In the genomic region with DNA sequence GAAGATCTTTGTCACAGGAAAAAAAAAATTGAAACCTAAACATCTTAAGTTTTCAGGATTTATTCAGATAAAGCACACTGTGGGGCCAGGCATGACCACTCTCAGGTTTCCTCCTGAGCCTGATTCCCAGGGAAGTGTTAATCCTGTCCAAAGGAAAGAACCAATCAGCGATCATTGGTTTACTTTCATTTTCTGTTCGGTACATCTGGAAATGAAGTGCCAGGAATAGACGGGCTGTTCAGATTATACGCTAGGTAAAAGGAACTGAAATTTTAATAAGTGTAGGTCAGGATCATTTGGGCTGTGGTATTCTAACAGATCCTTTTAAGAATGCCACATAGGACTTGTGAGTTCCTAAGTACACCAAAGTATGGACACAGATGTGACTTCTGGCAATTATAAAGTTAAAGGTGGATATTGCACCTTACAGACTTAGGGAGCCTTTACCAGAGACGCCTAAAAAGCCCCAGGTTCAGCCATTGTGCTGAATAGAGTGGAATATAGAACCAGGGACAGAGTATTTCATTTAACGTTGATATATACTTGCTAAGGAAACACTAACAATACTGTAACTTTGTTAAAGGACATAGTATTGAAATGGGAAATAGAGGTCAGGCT, we compare ENCODE assay signal across 8 cellular contexts. TPM values are rescaled to one million over a fixed set of nuclear protein-coding genes. Genes with fewer than 3 reads are reported as not detected.
DNase-seq lines count a peak whose midpoint lies in the region; ATAC-seq and TF ChIP-seq lines count a peak whose summit lies in the region.

No MANE protein-coding gene starts in this region.

- H3K4me3 ChIP-seq in ascending aorta (peak overlapping the region; percentile 43 to 58), kidney epithelial cell (ENCODE audit: low read depth, low read length) (peak overlapping the region; percentile 0), thoracic aorta (peak overlapping the region; percentile 70), endodermal cell (ENCODE audit: low read length) (no peak overlapping the region)

- H3K27me3 ChIP-seq in ascending aorta (no peaks in the 10 kb centered on the region), kidney epithelial cell (ENCODE audit: control insufficient read depth, insufficient read depth, low read length) (no peaks in the 10 kb centered on the region), thoracic aorta (replicated peaks; ENCODE audit: insufficient read depth) (no peaks in the 10 kb centered on the region), endodermal cell (ENCODE audit: control insufficient read depth, insufficient read depth, low read length, poor library complexity, severe bottlenecking) (no peaks in the 10 kb centered on the region)

- H3K9me3 ChIP-seq in ascending aorta (no peaks in the 10 kb centered on the region), thoracic aorta (no peaks in the 10 kb centered on the region), endodermal cell (ENCODE audit: control insufficient read depth, low read length) (no peaks in the 10 kb centered on the region)

- TF ChIP-seq CTCF in ascending aorta (IDR thresholded peaks at IDR 0.05) (no peak), kidney epithelial cell (IDR thresholded peaks at IDR 0.05; ENCODE audit: insufficient read depth, low read length, poor library complexity, severe bottlenecking) (no peak), thoracic aorta (IDR thresholded peaks at IDR 0.05) (no peak), endodermal cell (conservative IDR thresholded peaks at IDR 0.05) (no peak)

- H3K36me3 ChIP-seq in ascending aorta (no peaks in the 10 kb centered on the region), kidney epithelial cell (ENCODE audit: control insufficient read depth, insufficient read depth, low read length) (no peaks in the 10 kb centered on the region), thoracic aorta (no peaks in the 10 kb centered on the region), endodermal cell (ENCODE audit: control insufficient read depth, insufficient read depth, low read length) (peaks cover 6% of the 10 kb centered on the region)

- H3K27ac ChIP-seq in ascending aorta (peak overlapping the region; percentile 73 to 76), thoracic aorta (peak overlapping the region; percentile 59 to 75), endodermal cell (ENCODE audit: low read depth, low read length) (no peak overlapping the region)

- peak overlapping the region; percentile 83 for H3K27ac Mint-ChIP-seq in activated naive CD4-positive, alpha-beta T cell treated with anti-CD3 and anti-CD28 coated beads for 36 hours
- H3K27ac Mint-ChIP-seq in endodermal cell = no peak overlapping the region

- H3K27me3 Mint-ChIP-seq in activated naive CD4-positive, alpha-beta T cell treated with anti-CD3 and anti-CD28 coated beads for 36 hours (ENCODE audit: low read depth) = no peaks in the 10 kb centered on the region
- no peaks in the 10 kb centered on the region for H3K27me3 Mint-ChIP-seq in endodermal cell (ENCODE audit: insufficient read depth)

- H3K4me1 ChIP-seq in ascending aorta (no peaks in the 10 kb centered on the region), thoracic aorta (ENCODE audit: control insufficient read depth in 1 of 2, low read depth in 2 of 2) (peaks cover 0 to 3% of the 10 kb centered on the region in 2 donors), endodermal cell (ENCODE audit: control insufficient read depth, insufficient read depth, low read length) (no peaks in the 10 kb centered on the region)

- H3K9me3 Mint-ChIP-seq in activated naive CD4-positive, alpha-beta T cell treated with anti-CD3 and anti-CD28 coated beads for 36 hours = no peaks in the 10 kb centered on the region
- no peaks in the 10 kb centered on the region for H3K9me3 Mint-ChIP-seq in endodermal cell

- peak overlapping the region; percentile 75 for H3K4me3 Mint-ChIP-seq in activated naive CD4-positive, alpha-beta T cell treated with anti-CD3 and anti-CD28 coated beads for 36 hours
- no peak overlapping the region for H3K4me3 Mint-ChIP-seq in endodermal cell

- peaks cover 7% of the 10 kb centered on the region for H3K36me3 Mint-ChIP-seq in activated naive CD4-positive, alpha-beta T cell treated with anti-CD3 and anti-CD28 coated beads for 36 hours (ENCODE audit: low read depth)
- peaks cover 8% of the 10 kb centered on the region for H3K36me3 Mint-ChIP-seq in endodermal cell (ENCODE audit: low read depth)

- H3K4me1 Mint-ChIP-seq in activated naive CD4-positive, alpha-beta T cell treated with anti-CD3 and anti-CD28 coated beads for 36 hours (ENCODE audit: low read depth) = peaks cover 21% of the 10 kb centered on the region
- H3K4me1 Mint-ChIP-seq in endodermal cell = peaks cover 21% of the 10 kb centered on the region

- intact Hi-C loops in activated naive CD4-positive, alpha-beta T cell treated with anti-CD3 and anti-CD28 coated beads for 36 hours (cut with micrococcal nuclease) = loop anchor here (1.0 to 2.0 kb wide), 2 partner anchors 8 to 22 kb away; no protein-coding TSS in a partner anchor
- intact Hi-C loops in ascending aorta (cut with DNase I) = loop anchor here (10.0 kb wide), 1 partner anchor 836 kb away; the partner anchor contains the start of gene RABGAP1L

- no peak for ATAC-seq in thoracic aorta (ENCODE audit: insufficient number of reproducible peaks, low FRiP score, low read depth)
- no peak for ATAC-seq in HG03565 (IDR thresholded peaks at IDR 0.05; ENCODE audit: unreplicated experiment)

- WGBS in endodermal cell (ENCODE audit: insufficient coverage in 1 of 2, insufficient read length in 1 of 2), 2 experiments = 93 to 94% methylated on average over 5 to 6 of the region's 6 CpGs

- DNase-seq in activated naive CD4-positive, alpha-beta T cell treated with anti-CD3 and anti-CD28 coated beads for 36 hours = no peak
- DNase-seq in activated naive CD4-positive, alpha-beta T cell treated with Interleukin-2 at 50 U/mL for 16 hours = no peak
- peak; percentile 54 for DNase-seq in NCI-H2107 (lab: John Stamatoyannopoulos, UW)
- no peak for DNase-seq in ascending aorta (ENCODE audit: low spot score in 2 of 2)
- no peak for DNase-seq in kidney epithelial cell (ENCODE audit: low read depth)
- no peak for DNase-seq in thoracic aorta (ENCODE audit: low spot score)
- no peak for DNase-seq in endodermal cell

- CTCF ChIA-PET in activated naive CD4-positive, alpha-beta T cell treated with anti-CD3 and anti-CD28 coated beads for 36 hours (lab: Charles Lee) = no interaction called here

- H3K9ac ChIP-seq in endodermal cell (ENCODE audit: extremely low read depth, low read length, poor library complexity, severe bottlenecking) = no peak overlapping the region

RNA-seq across cellular contexts. Expression of gene CACYBP, which starts 9.3 kb away (rescaled TPM):
- total RNA-seq in activated naive CD4-positive, alpha-beta T cell treated with anti-CD3 and anti-CD28 coated beads for 36 hours = 100 to 1,000 TPM; 322 to 354 TPM
- total RNA-seq in ascending aorta (77.4 TPM), kidney epithelial cell (68.7 and 98.0 TPM in 2 replicates), thoracic aorta (10 to 100 TPM; 54.8 to 55.0 TPM), endodermal cell (100 to 1,000 TPM; 170 to 182 TPM)
- polyA plus RNA-seq in endodermal cell (2013, experiment 1 of 2) = 106 TPM
- 112 TPM for polyA plus RNA-seq in endodermal cell (2013, experiment 2 of 2)

RNA-seq across cellular contexts. Expression of gene MRPS14, which starts 32.7 kb away (rescaled TPM):
- 10 to 100 TPM; 48.8 to 51.2 TPM for total RNA-seq in activated naive CD4-positive, alpha-beta T cell treated with anti-CD3 and anti-CD28 coated beads for 36 hours
- total RNA-seq in ascending aorta = 8.2 TPM
- 19.4 and 21.0 TPM in 2 replicates for total RNA-seq in kidney epithelial cell
- 10 to 100 TPM; 13.5 to 24.2 TPM for total RNA-seq in thoracic aorta
- 10 to 100 TPM; 30.3 to 30.9 TPM for total RNA-seq in endodermal cell
- polyA plus RNA-seq in endodermal cell (2013, experiment 1 of 2) = 38.2 TPM
- polyA plus RNA-seq in endodermal cell (2013, experiment 2 of 2) = 35.3 TPM
